In the genomic region with DNA sequence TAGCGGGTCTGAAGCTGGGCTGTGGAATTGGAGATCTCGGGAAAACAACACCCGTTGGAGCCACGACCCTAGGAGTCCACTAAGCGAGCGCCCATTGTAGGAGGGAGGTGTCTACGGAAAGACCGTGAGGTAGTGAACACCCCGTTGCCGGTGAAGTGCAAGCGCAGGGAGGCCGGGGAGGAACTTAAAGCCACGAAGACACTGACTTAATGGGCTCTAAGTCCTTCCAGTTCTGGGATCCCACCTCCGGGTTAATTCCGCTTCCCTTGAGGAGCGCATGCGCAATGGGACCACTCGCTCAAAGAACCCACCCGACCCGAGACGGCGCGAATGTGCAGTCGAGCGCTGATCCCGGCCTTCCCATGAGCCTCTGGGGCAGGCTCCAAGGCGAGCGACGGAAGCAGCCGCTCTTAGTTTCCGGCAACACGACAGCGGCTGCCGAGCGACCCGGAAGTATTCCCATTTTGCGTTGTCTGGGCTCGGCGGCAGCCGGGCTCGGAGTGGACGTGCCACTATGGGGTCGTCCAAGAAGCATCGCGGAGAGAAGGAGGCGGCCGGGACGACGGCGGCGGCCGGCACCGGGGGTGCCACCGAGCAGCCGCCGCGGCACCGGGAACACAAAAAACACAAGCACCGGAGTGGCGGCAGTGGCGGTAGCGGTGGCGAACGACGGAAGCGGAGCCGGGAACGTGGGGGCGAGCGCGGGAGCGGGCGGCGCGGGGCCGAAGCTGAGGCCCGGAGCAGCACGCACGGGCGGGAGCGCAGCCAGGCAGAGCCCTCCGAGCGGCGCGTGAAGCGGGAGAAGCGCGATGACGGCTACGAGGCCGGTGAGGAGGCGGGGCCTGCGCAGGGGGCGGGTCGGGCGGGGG, we compare ENCODE assay signal across 1 cellular context.
TF ChIP-seq lines count a peak whose summit lies in the region.

Gene SART1, plus strand, starts transcription at position 468 of the 869 bp plus-strand sequence. Its CDS starts 47 bp downstream, at position 515.

TF ChIP-seq in H1, 55 proteins besides CTCF, POLR2A, EP300 and RAD21:
- TF ChIP-seq EGR1 (IDR thresholded peaks at IDR 0.05; ENCODE audit: borderline replicate concordance, low read depth, low read length) (peak; percentile 69; the same call in 1 of the 2 replicates), HDAC6 (IDR thresholded peaks at IDR 0.05; ENCODE audit: low read depth, low read length) (no peak), BRCA1 (IDR thresholded peaks at IDR 0.05; ENCODE audit: low read depth, low read length) (no peak), BACH1 (IDR thresholded peaks at IDR 0.05; ENCODE audit: low read length) (no peak), ATF2 (IDR thresholded peaks at IDR 0.05; ENCODE audit: low read length) (no peak), TAF1 (IDR thresholded peaks at IDR 0.05; ENCODE audit: low read depth, low read length) (peak; percentile 94), ASH2L (IDR thresholded peaks at IDR 0.05; ENCODE audit: low read length) (peak; percentile 92), CBX8 (IDR thresholded peaks at IDR 0.05; ENCODE audit: borderline replicate concordance, low read depth, low read length) (no peak), SP2 (IDR thresholded peaks at IDR 0.05; ENCODE audit: low read length) (no peak), CHD7 (IDR thresholded peaks at IDR 0.05; ENCODE audit: insufficient replicate concordance, low read length) (no peak), SRF (IDR thresholded peaks at IDR 0.05; ENCODE audit: low read depth, low read length) (0 out of 2 replicates have a peak, but pooled peaks have one; percentile 11), CBX5 (IDR thresholded peaks at IDR 0.05; ENCODE audit: low read depth, low read length) (no peak), SIN3A (conservative IDR thresholded peaks at IDR 0.05 in 1 of 2, IDR thresholded peaks at IDR 0.05 in 1 of 2; ENCODE audit: low read depth in 1 of 2, low read length in 2 of 2) (peak; percentile 51 to 84; a peak in 3 of 4 replicates), POLR2AphosphoS5 (IDR thresholded peaks at IDR 0.05; ENCODE audit: low read depth, low read length) (peak; percentile 83), NANOG (IDR thresholded peaks at IDR 0.05; ENCODE audit: insufficient read depth, low read depth, low read length, poor library complexity, severe bottlenecking) (no peak), CEBPB (IDR thresholded peaks at IDR 0.05; ENCODE audit: low read depth, low read length) (no peak), BCL11A (IDR thresholded peaks at IDR 0.05; ENCODE audit: low read depth in 2 of 2, low read length in 2 of 2) (no peak), PHF8 (conservative IDR thresholded peaks at IDR 0.05; ENCODE audit: low read depth, low read length) (peak; percentile 91), CREB1 (IDR thresholded peaks at IDR 0.05) (peak; percentile 63; the same call in 1 of the 2 replicates), GABPA (IDR thresholded peaks at IDR 0.05; ENCODE audit: borderline replicate concordance, insufficient read depth, low read length) (peak; percentile 94), MAFK (IDR thresholded peaks at IDR 0.05; ENCODE audit: low read depth, low read length) (no peak), KDM5A (IDR thresholded peaks at IDR 0.05; ENCODE audit: low read length) (peak; percentile 57), GTF2F1 (IDR thresholded peaks at IDR 0.05; ENCODE audit: borderline replicate concordance, low read depth, low read length) (0 out of 2 replicates have a peak, but pooled peaks have one; percentile 20), YY1 (IDR thresholded peaks at IDR 0.05; ENCODE audit: low read depth, low read length) (peak; percentile 68), NRF1 (IDR thresholded peaks at IDR 0.05; ENCODE audit: low read depth, low read length) (peak; percentile 93), RBBP5 (IDR thresholded peaks at IDR 0.05; ENCODE audit: borderline replicate concordance, low read depth, low read length) (peak; percentile 74; the same call in 1 of the 2 replicates), TAF7 (optimal IDR thresholded peaks at IDR 0.05; ENCODE audit: borderline replicate concordance, low read depth, low read length) (peak; percentile 81), SAP30 (IDR thresholded peaks at IDR 0.05; ENCODE audit: insufficient read depth, insufficient replicate concordance, low read length) (no peak), TBP (IDR thresholded peaks at IDR 0.05; ENCODE audit: low read depth, low read length) (peak; percentile 88), SIX5 (IDR thresholded peaks at IDR 0.05; ENCODE audit: low read depth, low read length) (0 out of 2 replicates have a peak, but pooled peaks have one; percentile 15), ATF3 (IDR thresholded peaks at IDR 0.05; ENCODE audit: insufficient read depth, low read depth, low read length) (no peak), MAX (IDR thresholded peaks at IDR 0.05) (peak; percentile 11; the same call in 1 of the 2 replicates), POU5F1 (IDR thresholded peaks at IDR 0.05; ENCODE audit: low read depth, low read length) (no peak), HDAC2 (IDR thresholded peaks at IDR 0.05; ENCODE audit: borderline replicate concordance in 1 of 2, low read depth in 2 of 2, low read length in 2 of 2) (no peak; a peak in 1 of 4 replicates)
